In the genomic region with DNA sequence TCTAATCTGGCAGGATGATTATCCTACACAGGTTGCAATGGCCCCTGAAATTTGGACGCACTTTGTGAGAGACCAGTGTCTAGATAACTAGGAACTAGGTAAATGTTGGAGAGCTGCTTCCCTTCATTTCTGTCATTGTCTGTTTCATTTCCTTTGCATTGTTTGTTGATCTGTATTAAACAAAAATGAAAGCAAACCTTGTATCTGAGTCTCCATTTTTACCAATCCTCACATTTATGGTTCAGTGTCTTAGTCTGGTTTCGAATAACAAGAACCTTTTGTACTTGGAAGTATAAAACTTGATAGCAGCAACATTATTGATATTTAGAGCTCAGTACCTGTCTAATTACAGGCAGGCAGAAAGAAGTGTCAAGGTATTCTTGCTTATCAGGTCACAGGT, we compare ENCODE assay signal across 25 cellular contexts.
"Had no signal": no experiment of that assay in that cellular context is flagged by ENCODE, and none has a peak within 500 bp of the region (broad histone marks: within the 10 kb centered on the region; RNA-seq: fewer than 3 reads in every experiment).

No MANE protein-coding gene starts in this region.

- H3K4me1 Mint-ChIP-seq: mesothelial cell of epicardium; naive thymus-derived CD4-positive, alpha-beta T cell; stimulated activated naive B cell treated with anti-CD40 and anti-IgM and Interleukin-4, amounts not matched to agents 10 μg/mL and 1 μg/mL and 100 μg/mL, for 72 hours had no signal

- H3K36me3 Mint-ChIP-seq: mesothelial cell of epicardium; naive thymus-derived CD4-positive, alpha-beta T cell; natural killer cell treated with Interleukin-12 subunit alpha and Interleukin-12 subunit beta and Interleukin-15 and Interleukin-18, amount 100 ng/mL, for 72 hours; stimulated activated naive B cell treated with anti-CD40 and anti-IgM and Interleukin-4, amounts not matched to agents 10 μg/mL and 1 μg/mL and 100 μg/mL, for 72 hours had no signal

- H3K27ac ChIP-seq: left ventricle myocardium inferior, ovary, prostate gland, skin epidermis, stomach, testis, thyroid gland, transverse colon, upper lobe of left lung, vagina had no signal

- H3K9me3 Mint-ChIP-seq: mesothelial cell of epicardium; stimulated activated naive B cell treated with anti-CD40 and anti-IgM and Interleukin-4, amounts not matched to agents 10 μg/mL and 1 μg/mL and 100 μg/mL, for 72 hours had no signal

- ATAC-seq: mucosa of descending colon; naive thymus-derived CD4-positive, alpha-beta T cell; natural killer cell treated with Interleukin-12 subunit alpha and Interleukin-12 subunit beta and Interleukin-15 and Interleukin-18, amount 100 ng/mL, for 72 hours; right cardiac atrium; sciatic nerve; stimulated activated naive B cell treated with anti-CD40 and anti-IgM and Interleukin-4, amounts not matched to agents 10 μg/mL and 1 μg/mL and 100 μg/mL, for 72 hours; stimulated activated naive CD8-positive, alpha-beta T cell treated with anti-CD3 and anti-CD28 coated beads, Interleukin-15, Interleukin-2, amounts not matched to agents 100 U/mL and 50 U/mL, for 24 hours had no signal

- H3K27me3 ChIP-seq: ovary, stomach, testis, thyroid gland, transverse colon, upper lobe of left lung, vagina had no signal

- H3K36me3 ChIP-seq: left ventricle myocardium inferior, ovary, prostate gland, stomach, thyroid gland, transverse colon, upper lobe of left lung, vagina had no signal

- H3K27ac Mint-ChIP-seq: mesothelial cell of epicardium; naive thymus-derived CD4-positive, alpha-beta T cell; natural killer cell treated with Interleukin-12 subunit alpha and Interleukin-12 subunit beta and Interleukin-15 and Interleukin-18, amount 100 ng/mL, for 72 hours; stimulated activated naive B cell treated with anti-CD40 and anti-IgM and Interleukin-4, amounts not matched to agents 10 μg/mL and 1 μg/mL and 100 μg/mL, for 72 hours had no signal

- H3K27me3 Mint-ChIP-seq: naive thymus-derived CD4-positive, alpha-beta T cell; natural killer cell treated with Interleukin-12 subunit alpha and Interleukin-12 subunit beta and Interleukin-15 and Interleukin-18, amount 100 ng/mL, for 72 hours; stimulated activated naive B cell treated with anti-CD40 and anti-IgM and Interleukin-4, amounts not matched to agents 10 μg/mL and 1 μg/mL and 100 μg/mL, for 72 hours had no signal

- H3K9me3 ChIP-seq: left ventricle myocardium inferior, ovary, prostate gland, testis, thyroid gland, transverse colon, upper lobe of left lung, vagina had no signal

- H3K4me3 Mint-ChIP-seq: mesothelial cell of epicardium; naive thymus-derived CD4-positive, alpha-beta T cell; natural killer cell treated with Interleukin-12 subunit alpha and Interleukin-12 subunit beta and Interleukin-15 and Interleukin-18, amount 100 ng/mL, for 72 hours; stimulated activated naive B cell treated with anti-CD40 and anti-IgM and Interleukin-4, amounts not matched to agents 10 μg/mL and 1 μg/mL and 100 μg/mL, for 72 hours had no signal

- H3K4me1 ChIP-seq: prostate gland, stomach, testis, thyroid gland, transverse colon, upper lobe of left lung, vagina had no signal

- DNase-seq: islet precursor cell; left ventricle myocardium inferior; mucosa of descending colon; naive thymus-derived CD4-positive, alpha-beta T cell; ovary; retina; right cardiac atrium; stimulated activated CD4-positive, alpha-beta T cell treated with anti-CD3 and anti-CD28 coated beads, Interleukin-12 subunit alpha, Interleukin-12 subunit beta, amount 100 ng/mL, for 4 hours; stimulated activated CD4-positive, alpha-beta T cell treated with anti-CD3 and anti-CD28 coated beads, Interleukin-15, amount 100 ng/mL, for 24 hours; stimulated activated CD4-positive, alpha-beta T cell treated with anti-CD3 and anti-CD28 coated beads, Interleukin-2, amount 100 ng/mL, for 24 hours; stimulated activated CD4-positive, alpha-beta T cell treated with anti-CD3 and anti-CD28 coated beads, Interleukin-4, amount 100 ng/mL, for 1 hour; stimulated activated naive B cell treated with anti-CD40 and anti-IgM and Interleukin-4, amounts not matched to agents 10 μg/mL and 1 μg/mL and 100 μg/mL, for 72 hours; stimulated activated naive CD8-positive, alpha-beta T cell treated with anti-CD3 and anti-CD28 coated beads, Interleukin-15, Interleukin-2, amounts not matched to agents 100 U/mL and 50 U/mL, for 24 hours; stomach; testis; thyroid gland; transverse colon; upper lobe of left lung had no signal

- H3K4me3 ChIP-seq: left ventricle myocardium inferior, lung, mucosa of descending colon, ovary, prostate gland, skin epidermis, stomach, testis, thyroid gland, transverse colon, upper lobe of left lung, vagina had no signal
